Comparison of ENCODE assay signal across 22 cellular contexts in genomic region chr5:133506165-133506564, GRCh38.
DNase-seq lines count a peak whose midpoint lies in the region; ATAC-seq and TF ChIP-seq lines count a peak whose summit lies in the region.
"Had no signal": no experiment of that assay in that cellular context is flagged by ENCODE, and none has a peak within 500 bp of the region (broad histone marks: within the 10 kb centered on the region; RNA-seq: fewer than 3 reads in every experiment).

No MANE protein-coding gene starts in this region.

- H3K9me3 ChIP-seq in right atrium auricular region: no peaks in the 10 kb centered on the region
- H3K9me3 ChIP-seq in esophagus muscularis mucosa: no peaks in the 10 kb centered on the region
- no peaks in the 10 kb centered on the region for H3K9me3 ChIP-seq in smooth muscle cell (replicated peaks; ENCODE audit: low read depth)
- H3K9me3 ChIP-seq: Caco-2, SK-N-SH had no signal

- TF ChIP-seq EP300 in esophagus muscularis mucosa (IDR thresholded peaks at IDR 0.05): no peak

- 56% methylated on average over 5 of the region's 5 CpGs for WGBS in esophagus muscularis mucosa
- 90% methylated on average over 5 of the region's 5 CpGs for WGBS in smooth muscle cell (ENCODE audit: low lambda C conversion rate)

- H3K9me3 Mint-ChIP-seq in nephron progenitor cell: no peaks in the 10 kb centered on the region
- H3K9me3 Mint-ChIP-seq: T-cell had no signal

- H3K79me2 ChIP-seq in smooth muscle cell (ENCODE audit: low read depth): no peaks in the 10 kb centered on the region

- H3K36me3 ChIP-seq in right atrium auricular region (no peaks in the 10 kb centered on the region), esophagus muscularis mucosa (no peaks in the 10 kb centered on the region), smooth muscle cell (ENCODE audit: low read depth) (no peaks in the 10 kb centered on the region)

- H3K27me3 ChIP-seq in right atrium auricular region: no peaks in the 10 kb centered on the region
- H3K27me3 ChIP-seq in esophagus muscularis mucosa: no peaks in the 10 kb centered on the region
- H3K27me3 ChIP-seq in smooth muscle cell (ENCODE audit: low read depth): peaks cover 6% of the 10 kb centered on the region

- H3K36me3 Mint-ChIP-seq in nephron progenitor cell (ENCODE audit: low read depth): no peaks in the 10 kb centered on the region
- H3K36me3 Mint-ChIP-seq: CD4-positive, CD25-positive, alpha-beta regulatory T cell; T-cell had no signal

- no peak for TF ChIP-seq CTCF in right atrium auricular region (IDR thresholded peaks at IDR 0.05)
- TF ChIP-seq CTCF in esophagus muscularis mucosa (IDR thresholded peaks at IDR 0.05): no peak
- TF ChIP-seq CTCF in nephron progenitor cell (IDR thresholded peaks at IDR 0.05): no peak
- TF ChIP-seq CTCF in smooth muscle cell (IDR thresholded peaks at IDR 0.05; ENCODE audit: borderline replicate concordance, insufficient read depth, poor library complexity, severe bottlenecking): no peak

- no peak for TF ChIP-seq POLR2A in esophagus muscularis mucosa (IDR thresholded peaks at IDR 0.05; ENCODE audit: low read depth)

- H4K20me1 ChIP-seq in smooth muscle cell (ENCODE audit: low read depth): no peaks in the 10 kb centered on the region

- H3K27me3 Mint-ChIP-seq in nephron progenitor cell (ENCODE audit: low read depth, poor library complexity): peaks cover 6% of the 10 kb centered on the region

- H2AFZ ChIP-seq in smooth muscle cell (ENCODE audit: low read depth): no peak overlapping the region

- DNase-seq in right atrium auricular region (ENCODE audit: low spot score): peak; percentile 4
- no peak for DNase-seq in left ventricle myocardium superior
- DNase-seq in NCI-H748 treated with DMSO at 0.1 percent for 48 hours (lab: John Stamatoyannopoulos, UW): peak; percentile 40
- DNase-seq in esophagus muscularis mucosa (ENCODE audit: extremely low spot score): peak; percentile 29
- no peak for DNase-seq in nephron progenitor cell
- no peak for DNase-seq in smooth muscle cell (lab: John Stamatoyannopoulos, UW; ENCODE audit: unreplicated experiment)
- DNase-seq in COLO829 (ENCODE audit: low spot score): no peak
- DNase-seq: Caco-2; CD4-positive, CD25-positive, alpha-beta regulatory T cell; EL; GOT3; IMR-90; NCI-H1436; NCI-H2081 treated with DMSO at 0.1 percent for 48 hours; NCI-H345; NCI-H524 treated with DMSO at 0.1 percent for 48 hours; RPMI8226; SHP77 treated with DMSO at 0.1 percent for 48 hours; SK-N-SH; T-cell had no signal

- H3K4me2 ChIP-seq in smooth muscle cell: no peak overlapping the region
- H3K4me2 ChIP-seq: SK-N-SH had no signal

- H3K4me3 Mint-ChIP-seq in nephron progenitor cell: no peak overlapping the region
- H3K4me3 Mint-ChIP-seq: CD4-positive, CD25-positive, alpha-beta regulatory T cell; T-cell had no signal

- intact Hi-C loops in left ventricle myocardium superior (cut with micrococcal nuclease) (no loop called here), esophagus muscularis mucosa (cut with DNase I) (no loop called here)

- H3K4me1 ChIP-seq in right atrium auricular region (no peaks in the 10 kb centered on the region), esophagus muscularis mucosa (no peaks in the 10 kb centered on the region), smooth muscle cell (ENCODE audit: low read depth) (no peaks in the 10 kb centered on the region)
- H3K4me1 ChIP-seq: Caco-2 had no signal

- no peak for ATAC-seq in left ventricle myocardium superior
- ATAC-seq: GM12878, HCT116, T-cell had no signal

- no peak overlapping the region for H3K9ac ChIP-seq in smooth muscle cell (ENCODE audit: low read depth)
- H3K9ac ChIP-seq: SK-N-SH had no signal

- no peak overlapping the region for H3K27ac Mint-ChIP-seq in nephron progenitor cell
- H3K27ac Mint-ChIP-seq: CD4-positive, CD25-positive, alpha-beta regulatory T cell; T-cell had no signal

- H3F3A ChIP-seq in smooth muscle cell (ENCODE audit: low read depth): no peaks in the 10 kb centered on the region

- H3K4me1 Mint-ChIP-seq in nephron progenitor cell: peaks cover 12% of the 10 kb centered on the region
- H3K4me1 Mint-ChIP-seq: CD4-positive, CD25-positive, alpha-beta regulatory T cell; T-cell had no signal

- H3K27ac ChIP-seq in right atrium auricular region: no peak overlapping the region
- no peak overlapping the region for H3K27ac ChIP-seq in esophagus muscularis mucosa (replicated peaks in 1 of 4)
- no peak overlapping the region for H3K27ac ChIP-seq in smooth muscle cell (ENCODE audit: low read depth)

- H3K4me3 ChIP-seq in right atrium auricular region (no peak overlapping the region), esophagus muscularis mucosa (no peak overlapping the region), smooth muscle cell (no peak overlapping the region)
- H3K4me3 ChIP-seq: GM12878 had no signal

Comparison
In these comparisons a context has a peak if more than half of its experiments do, and no peak if none do; other contexts are left out.
1. DNase-seq: peak in right atrium auricular region (single experiment), NCI-H748 treated with DMSO at 0.1 percent for 48 hours (single experiment) and esophagus muscularis mucosa (single experiment); none in left ventricle myocardium superior (single experiment), nephron progenitor cell (single experiment), smooth muscle cell (single experiment) and COLO829 (single experiment).